ENCODE assay signal across 2 cellular contexts in genomic region chr2:226434702-226435101, GRCh38.
TF ChIP-seq lines count a peak whose summit lies in the region.

No MANE protein-coding gene starts in this region.

TF ChIP-seq in SK-N-SH, 30 proteins besides CTCF, POLR2A, EP300 and RAD21 (continued from another document):
- TF ChIP-seq PBX3 (IDR thresholded peaks at IDR 0.05) (no peak), YY1 (IDR thresholded peaks at IDR 0.05; ENCODE audit: low read depth) (no peak)

TF ChIP-seq in SK-N-SH treated with all-trans-retinoic acid at 6 μM for 48 hours, 23 proteins besides CTCF, POLR2A, EP300 and RAD21 (continued from another document):
- TF ChIP-seq CSRNP3 (CRISPR knock-in tag; IDR thresholded peaks at IDR 0.05) (no peak), ZNF8 (CRISPR knock-in tag; IDR thresholded peaks at IDR 0.05) (no peak), PPARA (CRISPR knock-in tag; IDR thresholded peaks at IDR 0.05; ENCODE audit: borderline replicate concordance) (no peak), PATZ1 (CRISPR knock-in tag; IDR thresholded peaks at IDR 0.05; ENCODE audit: borderline replicate concordance) (no peak), OSR1 (CRISPR knock-in tag; IDR thresholded peaks at IDR 0.05) (no peak), ZFP30 (CRISPR knock-in tag; IDR thresholded peaks at IDR 0.05) (no peak)
